Comparison of ENCODE assay signal across 32 cellular contexts in the genomic region with DNA sequence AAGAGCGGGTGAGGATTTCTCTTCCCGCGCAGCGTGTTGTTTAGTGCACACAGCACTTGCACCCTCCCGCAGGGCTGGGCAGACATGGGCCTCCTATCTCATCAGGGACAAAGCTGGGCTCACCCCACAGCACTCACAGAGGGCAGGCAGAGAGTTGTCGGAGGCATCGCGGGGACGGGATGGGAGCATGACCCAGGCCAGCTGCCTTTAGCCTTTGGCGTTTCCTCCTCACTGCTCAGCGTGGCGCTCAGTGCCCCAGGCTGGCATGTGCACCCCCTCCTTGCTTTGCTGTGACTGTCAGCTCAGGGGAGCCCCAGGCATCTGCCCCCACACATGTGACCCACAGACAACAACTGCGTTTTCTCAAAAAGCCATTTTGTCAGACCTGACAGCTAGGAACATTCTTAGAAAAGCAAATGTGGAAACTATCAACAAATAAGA.
A peak's percentile ranks its signal among the peaks of the same experiment; 100 is the strongest.
DNase-seq lines count a peak whose midpoint lies in the region; ATAC-seq, FAIRE-seq and TF ChIP-seq lines count a peak whose summit lies in the region.
"Had no signal": no experiment of that assay in that cellular context is flagged by ENCODE, and none has a peak within 500 bp of the region (broad histone marks: within the 10 kb centered on the region; RNA-seq: fewer than 3 reads in every experiment).

No MANE protein-coding gene starts in this region.

- 96% methylated on average over 13 of the region's 13 CpGs for WGBS in HepG2 (ENCODE audit: low lambda C conversion rate)
- WGBS in right lobe of liver (ENCODE audit: insufficient coverage, low coverage, low lambda C conversion rate, missing lambda C conversion rate), result 80% methylated on average over 2 of the region's 13 CpGs

- no peak for TF ChIP-seq POLR2A in HepG2 (IDR thresholded peaks at IDR 0.05; ENCODE audit: insufficient read depth in 1 of 2, low read depth in 2 of 2, low read length in 2 of 2)
- TF ChIP-seq POLR2A in right lobe of liver (IDR thresholded peaks at IDR 0.05), result no peak

- no peaks in the 10 kb centered on the region for H3F3A ChIP-seq in PC-3 (ENCODE audit: low read length, unreplicated experiment)

- H3K27me3 Mint-ChIP-seq in glutamatergic neuron (ENCODE audit: unreplicated experiment) (peaks cover 10% of the 10 kb centered on the region), osteocyte (ENCODE audit: unreplicated experiment) (no peaks in the 10 kb centered on the region)
- H3K27me3 Mint-ChIP-seq: activated CD4-positive, alpha-beta memory T cell treated with anti-CD3 and anti-CD28 coated beads, Interleukin-2, amount 10 ng/mL, durations not matched to agents 7 days and 5 days; activated naive CD8-positive, alpha-beta T cell; CD4-positive, alpha-beta memory T cell; central memory CD8-positive, alpha-beta T cell; natural killer cell treated with Interleukin-12 subunit alpha and Interleukin-12 subunit beta and Interleukin-15 and Interleukin-18, amount 100 ng/mL, for 72 hours had no signal

- H3K9me3 Mint-ChIP-seq in glutamatergic neuron (ENCODE audit: unreplicated experiment) (peaks cover 25% of the 10 kb centered on the region), osteocyte (ENCODE audit: unreplicated experiment) (no peaks in the 10 kb centered on the region)
- H3K9me3 Mint-ChIP-seq: activated CD4-positive, alpha-beta memory T cell treated with anti-CD3 and anti-CD28 coated beads, Interleukin-2, amount 10 ng/mL, durations not matched to agents 7 days and 5 days; central memory CD8-positive, alpha-beta T cell; immature natural killer cell; natural killer cell treated with Interleukin-12 subunit alpha and Interleukin-12 subunit beta and Interleukin-15 and Interleukin-18, amount 100 ng/mL, for 72 hours had no signal

- in situ Hi-C loops in HepG2 (cut with HindIII; ENCODE audit: extremely low pct_ligation_motif_present, low pct_unique_long_range_greater_than_20kb), result no loop called here

- TF ChIP-seq RAD21 in HepG2 (CRISPR knock-in tag; IDR thresholded peaks at IDR 0.05), result no peak

- H3K9me2 ChIP-seq in PC-3 (replicated peaks; ENCODE audit: low read length), result no peaks in the 10 kb centered on the region

- no peak for FAIRE-seq in HepG2 (lab: Jason Lieb, UNC)
- FAIRE-seq: A549, astrocyte, GM12892, H1 had no signal

- H3K27ac ChIP-seq in HepG2 (ENCODE audit: extremely low read length, insufficient read depth, low read length), result no peak overlapping the region
- no peak overlapping the region for H3K27ac ChIP-seq in right lobe of liver
- H3K27ac ChIP-seq in PC-3 (ENCODE audit: low read length), result no peak overlapping the region
- H3K27ac ChIP-seq in foreskin keratinocyte, result no peak overlapping the region
- H3K27ac ChIP-seq: A549 had no signal

- no peaks in the 10 kb centered on the region for H3K27me3 ChIP-seq in HepG2 (ENCODE audit: control insufficient read depth in 1 of 2, insufficient read depth in 2 of 2, low read length in 2 of 2)
- H3K27me3 ChIP-seq in right lobe of liver, result no peaks in the 10 kb centered on the region
- H3K27me3 ChIP-seq in PC-3 (ENCODE audit: low read length), result no peaks in the 10 kb centered on the region
- H3K27me3 ChIP-seq in foreskin keratinocyte, result no peaks in the 10 kb centered on the region
- H3K27me3 ChIP-seq: gastrocnemius medialis had no signal

- H3K9me3 ChIP-seq in HepG2 (ENCODE audit: low read length), result no peaks in the 10 kb centered on the region
- H3K9me3 ChIP-seq in right lobe of liver, result no peaks in the 10 kb centered on the region
- H3K9me3 ChIP-seq in PC-3 (ENCODE audit: low read length), result no peaks in the 10 kb centered on the region
- H3K9me3 ChIP-seq: A549, gastrocnemius medialis had no signal

- H3K9ac ChIP-seq in HepG2 (ENCODE audit: insufficient read depth, low read depth, low read length) (no peak overlapping the region), PC-3 (ENCODE audit: low read length) (no peak overlapping the region)
- H3K9ac ChIP-seq: parathyroid adenoma had no signal

- H3K4me3 Mint-ChIP-seq in glutamatergic neuron (ENCODE audit: unreplicated experiment) (peak overlapping the region; percentile 44), osteocyte (ENCODE audit: unreplicated experiment) (no peak overlapping the region)
- H3K4me3 Mint-ChIP-seq: activated CD4-positive, alpha-beta memory T cell treated with anti-CD3 and anti-CD28 coated beads, Interleukin-2, amount 10 ng/mL, durations not matched to agents 7 days and 5 days; activated naive CD8-positive, alpha-beta T cell; CD4-positive, alpha-beta memory T cell; central memory CD8-positive, alpha-beta T cell; immature natural killer cell; natural killer cell treated with Interleukin-12 subunit alpha and Interleukin-12 subunit beta and Interleukin-15 and Interleukin-18, amount 100 ng/mL, for 72 hours had no signal

- ATAC-seq in HepG2 (no peak), right lobe of liver (no peak), PC-3 (no peak), foreskin keratinocyte (no peak)
- ATAC-seq: A549, gastrocnemius medialis had no signal

- H3K4me1 Mint-ChIP-seq in glutamatergic neuron (ENCODE audit: low read depth, unreplicated experiment), result peaks cover 76% of the 10 kb centered on the region
- H3K4me1 Mint-ChIP-seq in osteocyte (ENCODE audit: unreplicated experiment), result peaks cover 20% of the 10 kb centered on the region

- TF ChIP-seq CTCF in HepG2 (CRISPR knock-in tag; IDR thresholded peaks at IDR 0.05) (no peak), right lobe of liver (IDR thresholded peaks at IDR 0.05) (no peak), glutamatergic neuron (IDR thresholded peaks at IDR 0.05; ENCODE audit: partially characterized antibody, unreplicated experiment) (no peak), osteocyte (IDR thresholded peaks at IDR 0.05) (no peak), PC-3 (conservative IDR thresholded peaks at IDR 0.05; ENCODE audit: low read depth, low read length) (no peak), foreskin keratinocyte (conservative IDR thresholded peaks at IDR 0.05) (no peak)

- TF ChIP-seq EP300 in HepG2 (IDR thresholded peaks at IDR 0.05; ENCODE audit: low read depth in 2 of 2, low read length in 2 of 2), result no peak
- TF ChIP-seq EP300 in HepG2 (CRISPR knock-in tag; IDR thresholded peaks at IDR 0.05; ENCODE audit: borderline replicate concordance), result no peak

- H3K79me2 ChIP-seq in HepG2 (ENCODE audit: insufficient read depth, low read length), result no peaks in the 10 kb centered on the region
- H3K79me2 ChIP-seq in PC-3 (ENCODE audit: low read length), result no peaks in the 10 kb centered on the region

- no peaks in the 10 kb centered on the region for H3K4me1 ChIP-seq in HepG2 (ENCODE audit: insufficient read depth, low read length)
- no peaks in the 10 kb centered on the region for H3K4me1 ChIP-seq in right lobe of liver
- peaks cover 21% of the 10 kb centered on the region for H3K4me1 ChIP-seq in PC-3 (ENCODE audit: insufficient read depth, low read length)
- H3K4me1 ChIP-seq in foreskin keratinocyte, result peaks cover 8% of the 10 kb centered on the region

- no peak overlapping the region for H3K4me3 ChIP-seq in HepG2 (replicated peaks in 1 of 3; ENCODE audit: insufficient read depth in 1 of 3, low read depth in 2 of 3, low read length in 3 of 3)
- no peak overlapping the region for H3K4me3 ChIP-seq in right lobe of liver
- H3K4me3 ChIP-seq in PC-3 (ENCODE audit: low read length), result no peak overlapping the region
- H3K4me3 ChIP-seq: A549, gastrocnemius medialis had no signal

- intact Hi-C loops in HepG2 (cut with micrococcal nuclease; ENCODE audit: unreplicated experiment) (no loop called here), right lobe of liver (cut with DNase I) (no loop called here), PC-3 (cut with micrococcal nuclease) (no loop called here)

- DNase-seq in HepG2 (ENCODE audit: low spot score) (no peak), right lobe of liver (no peak), glutamatergic neuron (no peak), osteocyte (ENCODE audit: extremely low spot score, unreplicated experiment) (peak; percentile 73), PC-3 (no peak), foreskin keratinocyte (no peak), D341Med (ENCODE audit: low spot score) (no peak), NCI-H524 treated with DMSO at 0.1 percent for 48 hours (lab: John Stamatoyannopoulos, UW) (no peak)
- DNase-seq: activated CD4-positive, alpha-beta memory T cell treated with anti-CD3 and anti-CD28 coated beads, Interleukin-2, amount 10 ng/mL, durations not matched to agents 7 days and 5 days; activated CD4-positive, CD25-positive, alpha-beta regulatory T cell treated with anti-CD3 and anti-CD28 coated beads, Interleukin-2, amount 50 U/mL, for 72 hours; activated effector memory CD4-positive, alpha-beta T cell treated with Interleukin-2 at 50 U/mL for 16 hours; activated T-cell treated with anti-CD3 and anti-CD28 coated beads for 4 hours; AML-193; CD4-positive, alpha-beta memory T cell; dermis blood vessel endothelial cell; gastrocnemius medialis; immature natural killer cell; Kasumi-1; NCI-H1048; NCI-H2029 treated with DMSO at 0.1 percent for 48 hours; NCI-H2227 treated with DMSO at 0.1 percent for 48 hours; NCI-H774; stimulated activated CD4-positive, alpha-beta T cell treated with anti-CD3 and anti-CD28 coated beads, Interleukin-15, amount 100 ng/mL, for 24 hours; stimulated activated naive CD4-positive, alpha-beta T cell treated with Interleukin-2 at 50 U/mL for 16 hours had no signal

- peaks cover 10% of the 10 kb centered on the region for H3K36me3 Mint-ChIP-seq in glutamatergic neuron (ENCODE audit: unreplicated experiment)
- peaks cover 4% of the 10 kb centered on the region for H3K36me3 Mint-ChIP-seq in osteocyte (ENCODE audit: unreplicated experiment)

- CTCF ChIA-PET in HepG2 (lab: Yijun Ruan, JAX; ENCODE audit: low intra/inter-chr PET ratio, low total read pairs), result no interaction called here
- CTCF ChIA-PET in PC-3 (lab: Charles Lee), result no interaction called here

- BruUV-seq in HepG2 (replicated peaks; lab: Mats Ljungman, UMichigan) (no TSS peak), PC-3 (replicated peaks; lab: Mats Ljungman, UMichigan) (no TSS peak)

- no peak overlapping the region for H3K27ac Mint-ChIP-seq in glutamatergic neuron (ENCODE audit: unreplicated experiment)
- H3K27ac Mint-ChIP-seq in osteocyte (ENCODE audit: unreplicated experiment), result no peak overlapping the region
- H3K27ac Mint-ChIP-seq: activated CD4-positive, alpha-beta memory T cell treated with anti-CD3 and anti-CD28 coated beads, Interleukin-2, amount 10 ng/mL, durations not matched to agents 7 days and 5 days; activated naive CD8-positive, alpha-beta T cell; natural killer cell treated with Interleukin-12 subunit alpha and Interleukin-12 subunit beta and Interleukin-15 and Interleukin-18, amount 100 ng/mL, for 72 hours had no signal

- H3K36me3 ChIP-seq in HepG2 (replicated peaks in 1 of 2; ENCODE audit: control insufficient read depth in 1 of 2, insufficient read depth in 2 of 2, low read length in 2 of 2), result peaks cover 8 to 40% of the 10 kb centered on the region in 2 experiments
- H3K36me3 ChIP-seq in right lobe of liver, result no peaks in the 10 kb centered on the region
- H3K36me3 ChIP-seq in PC-3 (ENCODE audit: low read depth, low read length), result no peaks in the 10 kb centered on the region

- POLR2A ChIA-PET in HepG2 (lab: Yijun Ruan, JAX) (no interaction called here), PC-3 (lab: Charles Lee; ENCODE audit: unreplicated experiment) (no interaction called here)

- H4K20me1 ChIP-seq in HepG2 (ENCODE audit: insufficient read depth, low read length) (no peaks in the 10 kb centered on the region), PC-3 (ENCODE audit: low read length) (no peaks in the 10 kb centered on the region)

- H2AFZ ChIP-seq in HepG2 (ENCODE audit: low read length) (no peak overlapping the region), PC-3 (ENCODE audit: low read length) (no peak overlapping the region)

- H3K4me2 ChIP-seq in HepG2 (ENCODE audit: low read depth, low read length) (no peak overlapping the region), PC-3 (ENCODE audit: low read length) (no peak overlapping the region)
- H3K4me2 ChIP-seq: A549 had no signal
